Comparison of ENCODE assay signal across 14 cellular contexts in genomic region chr13:86729206-86729605, GRCh38.
"Had no signal": no experiment of that assay in that cellular context is flagged by ENCODE, and none has a peak within 500 bp of the region (broad histone marks: within the 10 kb centered on the region; RNA-seq: fewer than 3 reads in every experiment).

No MANE protein-coding gene starts in this region.

- H3K36me3 ChIP-seq: gastroesophageal sphincter, heart right ventricle, right atrium auricular region had no signal

- FAIRE-seq: bronchial epithelial cell had no signal

- H3K27me3 ChIP-seq: gastroesophageal sphincter, heart right ventricle, right atrium auricular region had no signal

- H3K4me3 ChIP-seq: gastroesophageal sphincter, heart right ventricle, right atrium auricular region had no signal

- ATAC-seq: gastroesophageal sphincter; heart right ventricle; natural killer cell treated with Interleukin-12 subunit alpha and Interleukin-12 subunit beta and Interleukin-15 and Interleukin-18, amount 100 ng/mL, for 72 hours; stimulated activated naive B cell treated with anti-CD40 and anti-IgM and Interleukin-4, amounts not matched to agents 10 μg/mL and 1 μg/mL and 100 μg/mL, for 72 hours had no signal

- H3K4me1 ChIP-seq: gastroesophageal sphincter, heart right ventricle, right atrium auricular region had no signal

- H3K27ac ChIP-seq: gastroesophageal sphincter, heart right ventricle, right atrium auricular region had no signal

- DNase-seq: activated CD4-positive, alpha-beta T cell treated with anti-CD3 and anti-CD28 coated beads, Interleukin-2, amount 10 ng/mL, durations not matched to agents 7 days and 5 days; activated naive CD4-positive, alpha-beta T cell; activated naive CD8-positive, alpha-beta T cell treated with anti-CD3 and anti-CD28 coated beads, Interleukin-2, amount 10 ng/mL, durations not matched to agents 7 days and 5 days; aorta; heart right ventricle; mesendoderm; nucleus accumbens; stimulated activated CD4-positive, alpha-beta T cell treated with anti-CD3 and anti-CD28 coated beads, Interleukin-2, amount 100 ng/mL, for 48 hours; stimulated activated naive B cell treated with anti-CD40 and anti-IgM and Interleukin-4, amounts not matched to agents 10 μg/mL and 1 μg/mL and 100 μg/mL, for 72 hours; trophoblast cell had no signal
